8 cellular contexts compared by ENCODE assay signal in the genomic region with DNA sequence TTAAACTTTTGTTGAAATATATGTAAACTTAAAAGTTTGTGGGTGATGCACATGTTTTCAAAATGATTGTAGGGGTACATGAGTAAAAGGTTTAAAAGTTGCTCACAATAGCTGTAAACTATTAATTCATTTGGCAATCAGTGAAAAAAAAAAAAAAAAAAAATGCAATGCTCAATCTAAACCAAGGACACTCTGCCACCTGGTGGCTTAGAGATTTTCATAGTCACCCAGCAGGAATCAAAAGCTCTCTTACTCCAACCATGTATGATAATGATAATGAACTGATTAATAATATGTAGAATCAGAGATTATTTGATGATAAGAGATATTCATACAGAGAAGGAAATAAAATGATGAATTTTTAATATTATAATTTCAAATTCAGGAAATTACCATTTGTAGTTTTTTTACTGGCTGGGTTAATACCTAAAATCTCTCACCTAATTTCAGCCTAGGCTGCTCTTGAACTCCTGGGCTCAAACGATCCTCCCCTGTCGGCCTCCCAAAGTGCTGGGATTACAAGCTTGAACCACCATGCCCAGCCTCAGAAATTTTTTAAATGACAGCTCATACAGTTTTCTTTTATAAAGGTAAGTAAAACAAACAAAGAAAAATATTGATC. TPM values are rescaled to one million over a fixed set of nuclear protein-coding genes. Genes with fewer than 3 reads are reported as not detected.
A peak's percentile ranks its signal among the peaks of the same experiment; 100 is the strongest.
DNase-seq lines count a peak whose midpoint lies in the region; ATAC-seq and TF ChIP-seq lines count a peak whose summit lies in the region.

No MANE protein-coding gene starts in this region.

- CTCF ChIA-PET in SK-N-SH (lab: Yijun Ruan, JAX): interaction anchor here (0.6 to 9.6 kb wide), 50 partner anchors 9 to 942 kb away, joined by 3 to 157 read pairs (median 6); partner anchors contain the start of genes ACSL1, HELT and SLC25A4

- TF ChIP-seq EP300 in SK-N-SH (IDR thresholded peaks at IDR 0.05; ENCODE audit: borderline replicate concordance in 1 of 2, low read depth in 1 of 2, low read length in 1 of 2): no peak

- no peak overlapping the region for H2AFZ ChIP-seq in SK-N-SH (ENCODE audit: low read depth)

- no peak overlapping the region for H3K9ac ChIP-seq in SK-N-SH

- H3K4me1 ChIP-seq in SK-N-SH (ENCODE audit: control insufficient read depth in 1 of 2, insufficient read depth in 2 of 2, low read depth in 1 of 2, low read length in 1 of 2) (peaks cover 0 to 6% of the 10 kb centered on the region in 2 experiments; a peak in 1 of 4 replicates), psoas muscle (no peaks in the 10 kb centered on the region)

- peak in 3 of 4 donors; percentile 60 to 75 (median 69) for ATAC-seq in psoas muscle

- no peaks in the 10 kb centered on the region for H3K79me2 ChIP-seq in SK-N-SH (ENCODE audit: insufficient read depth)

- H3K9me3 ChIP-seq in SK-N-SH: no peaks in the 10 kb centered on the region
- H3K9me3 ChIP-seq in psoas muscle: no peaks in the 10 kb centered on the region

- intact Hi-C loops in psoas muscle (cut with DNase I): loop anchor here (5.0 to 10.0 kb wide), 3 partner anchors 36 to 351 kb away; no protein-coding TSS in a partner anchor

- H3K27me3 ChIP-seq in SK-N-SH (ENCODE audit: insufficient read depth) (no peaks in the 10 kb centered on the region), psoas muscle (ENCODE audit: insufficient read depth in 3 of 3, low read length in 2 of 3) (no peaks in the 10 kb centered on the region)

- DNase-seq in DMS53 (lab: John Stamatoyannopoulos, UW) (peak; percentile 68), HT-29 (ENCODE audit: low spot score) (peak; percentile 53), SK-N-SH (peak; percentile 60), fibroblast of pulmonary artery (ENCODE audit: low read depth) (peak; percentile 70), psoas muscle (no peak), cerebellar nuclear complex (lab: John Stamatoyannopoulos, UW) (no peak)
- no peak for DNase-seq in activated CD4-positive, CD25-positive, alpha-beta regulatory T cell (lab: John Stamatoyannopoulos, UW)
- DNase-seq in NK-92 treated with Interleukin-12 subunit alpha and Interleukin-12 subunit beta, amount 100 ng/mL, for 24 hours (lab: John Stamatoyannopoulos, UW): no peak

- no peaks in the 10 kb centered on the region for H3F3A ChIP-seq in SK-N-SH (replicated peaks; ENCODE audit: insufficient read depth)

- WGBS in SK-N-SH (ENCODE audit: low lambda C conversion rate): 1% methylated on average over 2 of the region's 2 CpGs
- WGBS in psoas muscle, 3 donors: 25 to 34% (median 29%) methylated on average over 2 of the region's 2 CpGs

- no peak overlapping the region for H3K4me3 ChIP-seq in SK-N-SH (ENCODE audit: low read depth in 2 of 2, low read length in 1 of 2)
- H3K4me3 ChIP-seq in fibroblast of pulmonary artery (replicated peaks; ENCODE audit: low read depth, low read length): no peak overlapping the region
- no peak overlapping the region for H3K4me3 ChIP-seq in psoas muscle

- TF ChIP-seq CTCF in SK-N-SH (IDR thresholded peaks at IDR 0.05) (peak; percentile 77), fibroblast of pulmonary artery (IDR thresholded peaks at IDR 0.05; ENCODE audit: low read length, missing control alignments) (peak; percentile 72), psoas muscle (IDR thresholded peaks at IDR 0.05) (peak; percentile 65)

- POLR2A ChIA-PET in SK-N-SH (lab: Yijun Ruan, JAX): no interaction called here

- no peaks in the 10 kb centered on the region for H4K20me1 ChIP-seq in SK-N-SH (ENCODE audit: insufficient read depth)

- H3K27ac ChIP-seq in SK-N-SH (ENCODE audit: low read depth in 2 of 2, low read length in 1 of 2): no peak overlapping the region
- no peak overlapping the region for H3K27ac ChIP-seq in psoas muscle

- H3K9me2 ChIP-seq in SK-N-SH: no peaks in the 10 kb centered on the region

- H3K36me3 ChIP-seq in SK-N-SH (replicated peaks in 1 of 2; ENCODE audit: control insufficient read depth in 1 of 2, insufficient read depth in 2 of 2, low read length in 1 of 2) (no peaks in the 10 kb centered on the region), psoas muscle (ENCODE audit: insufficient read depth in 1 of 2, low read depth in 1 of 2) (no peaks in the 10 kb centered on the region)

- H3K4me2 ChIP-seq in SK-N-SH: no peak overlapping the region

- peak; percentile 82 for TF ChIP-seq RAD21 in SK-N-SH (IDR thresholded peaks at IDR 0.05; ENCODE audit: low read length)

TF ChIP-seq in SK-N-SH, 30 proteins besides CTCF, POLR2A, EP300 and RAD21:
- TF ChIP-seq EZH2phosphoT487 (IDR thresholded peaks at IDR 0.05; ENCODE audit: borderline replicate concordance, low read depth) (no peak), SMC3 (IDR thresholded peaks at IDR 0.05; ENCODE audit: low read depth, low read length) (peak; percentile 67)

RNA-seq across cellular contexts. Expression of gene SLC25A4, which starts 46.9 kb away (rescaled TPM):
- 11.6 and 12.8 TPM in 2 replicates for total RNA-seq in HT-29 (2014; rRNA removed; shearing (Covaris generic))
- polyA plus RNA-seq in SK-N-SH (2012; rRNA removed) (36.2 and 40.5 TPM in 2 replicates), psoas muscle (100 to 1,000 TPM; 609 to 934 (median 795) TPM)
- 35.0 and 37.8 TPM in 2 replicates for polyA plus RNA-seq in SK-N-SH (2012; cell fraction: cytosol; rRNA removed)
- 54.9 and 60.3 TPM in 2 replicates for polyA plus RNA-seq in SK-N-SH (2012; cell fraction: nucleus; rRNA removed)
- total RNA-seq in psoas muscle: 1,000 to 10,000 TPM in 1 of 4 donors, 100 to 1,000 TPM in 3; 384 to 1,107 (median 729) TPM

Comparison
In these comparisons a context has a peak if more than half of its experiments do, and no peak if none do; other contexts are left out.
1. DNase-seq: peak in DMS53 (single experiment), HT-29 (single experiment), SK-N-SH (single experiment) and fibroblast of pulmonary artery (single experiment); none in psoas muscle (0 of 2), activated CD4-positive, CD25-positive, alpha-beta regulatory T cell (0 of 4), NK-92 treated with Interleukin-12 subunit alpha and Interleukin-12 subunit beta, amount 100 ng/mL, for 24 hours (single experiment) and cerebellar nuclear complex (0 of 2).
2. RNA of gene SLC25A4, which starts 46.9 kb away (total RNA-seq): 384 to 1,107 TPM in psoas muscle; 11.6 to 12.8 TPM in HT-29; every median in the first group is over 10 times any median in the second.
3. Peak in every context shown above with its lines, with median percentiles within 50 percentile points of each other: CTCF ChIP-seq.